Comparison of ENCODE assay signal across 14 cellular contexts in the genomic region with DNA sequence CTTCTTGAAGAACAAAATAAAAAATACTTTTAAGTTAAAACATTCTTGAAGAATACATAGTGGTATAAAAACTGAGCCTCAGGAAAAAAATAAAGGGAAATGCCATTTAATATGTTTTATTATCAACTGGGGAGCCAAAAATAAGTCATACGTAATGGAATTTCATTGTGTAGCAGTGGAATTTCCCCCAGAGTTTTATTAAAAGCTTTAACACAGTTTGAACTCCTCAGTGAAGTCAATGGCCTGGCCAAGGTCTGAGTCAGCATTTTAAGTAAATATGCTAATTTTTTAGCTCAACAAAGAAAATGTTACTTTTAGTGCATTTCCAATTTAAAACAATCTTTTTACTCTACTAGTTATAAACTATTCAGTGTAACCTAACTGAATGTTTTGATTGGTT.
A peak's percentile ranks its signal among the peaks of the same experiment; 100 is the strongest.
DNase-seq lines count a peak whose midpoint lies in the region; ATAC-seq and TF ChIP-seq lines count a peak whose summit lies in the region.
"Had no signal": no experiment of that assay in that cellular context is flagged by ENCODE, and none has a peak within 500 bp of the region (broad histone marks: within the 10 kb centered on the region; RNA-seq: fewer than 3 reads in every experiment).

No MANE protein-coding gene starts in this region.

- no peak overlapping the region for H2AK9ac ChIP-seq in IMR-90 (replicated peaks; ENCODE audit: low read depth, low read length, poor library complexity)

- no peaks in the 10 kb centered on the region for H4K20me1 ChIP-seq in IMR-90 (ENCODE audit: insufficient read depth, low read length)
- H4K20me1 ChIP-seq: BLaER1 had no signal

- no peak overlapping the region for H4K91ac ChIP-seq in IMR-90 (ENCODE audit: insufficient read depth, low read depth, low read length)

- CTCF ChIA-PET in AG04449 (lab: Yijun Ruan, JAX) (no interaction called here), IMR-90 (lab: Yijun Ruan, JAX) (no interaction called here)

- WGBS in IMR-90 (ENCODE audit: extremely low coverage in 2 of 2, insufficient read length in 1 of 2), 2 experiments, result no CpG with 5 or more reads among the region's 1 CpG

- POLR2A ChIA-PET in AG04449 (lab: Yijun Ruan, JAX) (no interaction called here), IMR-90 (lab: Charles Lee; ENCODE audit: unreplicated experiment) (no interaction called here)

- no peak overlapping the region for H3K18ac ChIP-seq in IMR-90 (ENCODE audit: low read depth, low read length)

- no peak overlapping the region for H2BK120ac ChIP-seq in IMR-90 (ENCODE audit: low read depth, low read length)

- H3K36me3 ChIP-seq in IMR-90 (ENCODE audit: control insufficient read depth, insufficient read depth, low read length) (no peaks in the 10 kb centered on the region), left lung (no peaks in the 10 kb centered on the region)
- H3K36me3 ChIP-seq: BLaER1, Peyer's patch had no signal

- no peak overlapping the region for H3K23ac ChIP-seq in IMR-90 (ENCODE audit: low read depth, low read length)

- no peaks in the 10 kb centered on the region; the same call in 1 of the 2 replicates for H3K9me1 ChIP-seq in IMR-90 (ENCODE audit: insufficient read depth, low read length)

- no peak overlapping the region for H2AK5ac ChIP-seq in IMR-90 (ENCODE audit: low read depth, low read length)

- no peak overlapping the region for H3K4me3 ChIP-seq in AG04449 (ENCODE audit: low read depth, low read length)
- H3K4me3 ChIP-seq in IMR-90 (ENCODE audit: insufficient read depth, low read depth, low read length), result no peak overlapping the region
- H3K4me3 ChIP-seq in left lung, result no peak overlapping the region
- H3K4me3 ChIP-seq: BLaER1, Peyer's patch had no signal

- intact Hi-C loops in IMR-90 (cut with micrococcal nuclease) (no loop called here), left lung (cut with DNase I) (no loop called here)

- H3K4me1 ChIP-seq in IMR-90 (ENCODE audit: control insufficient read depth, insufficient read depth, low read length), result peaks cover 5% of the 10 kb centered on the region
- H3K4me1 ChIP-seq in left lung, result no peaks in the 10 kb centered on the region
- H3K4me1 ChIP-seq: BLaER1, Peyer's patch had no signal

- no peak overlapping the region for H3K56ac ChIP-seq in IMR-90 (ENCODE audit: extremely low read depth, insufficient read depth, low read length)

- no peak for TF ChIP-seq POLR2A in IMR-90 (IDR thresholded peaks at IDR 0.05; ENCODE audit: low read depth, low read length)

- no peak for TF ChIP-seq RAD21 in IMR-90 (IDR thresholded peaks at IDR 0.05; ENCODE audit: low read length)

- H2BK15ac ChIP-seq in IMR-90 (ENCODE audit: low read depth, low read length), result no peak overlapping the region

- H2BK5ac ChIP-seq in IMR-90 (ENCODE audit: low read depth, low read length, poor library complexity, severe bottlenecking), result peak overlapping the region; percentile 52

- ATAC-seq in IMR-90 (ENCODE audit: low read depth) (peak; percentile 84), left lung (peak; percentile 54), HG03159 (IDR thresholded peaks at IDR 0.05; ENCODE audit: unreplicated experiment) (no peak)
- ATAC-seq: left lobe of liver had no signal

- in situ Hi-C loops in IMR-90 (cut with MboI; ENCODE audit: low sequenced_read_pairs), result no loop called here

- no peaks in the 10 kb centered on the region for H3K27me3 ChIP-seq in IMR-90 (ENCODE audit: control insufficient read depth, insufficient read depth, low read length)
- no peaks in the 10 kb centered on the region for H3K27me3 ChIP-seq in left lung
- H3K27me3 ChIP-seq: BLaER1, Peyer's patch had no signal

- H3K4me2 ChIP-seq in IMR-90 (ENCODE audit: low read depth, low read length), result no peak overlapping the region
- H3K4me2 ChIP-seq: BLaER1 had no signal

- dilution Hi-C loops in IMR-90 (cut with HindIII; ENCODE audit: low sequenced_read_pairs, unreplicated experiment), result no loop called here

- H4K5ac ChIP-seq in IMR-90 (ENCODE audit: low read depth, low read length), result no peak overlapping the region

- DNase-seq in AG04449 (ENCODE audit: low read depth, low spot score) (peak; percentile 71), IMR-90 (peak; percentile 93), dermis blood vessel endothelial cell (peak; percentile 88), left lung (peak in 1 of 2 donors; percentile 35), GM19240 (ENCODE audit: insufficient read length, low spot score) (no peak), SIG-M5 (lab: John Stamatoyannopoulos, UW) (no peak), DMS53 treated with DMSO at 0.1 percent for 48 hours (lab: John Stamatoyannopoulos, UW; ENCODE audit: unreplicated experiment) (no peak)
- DNase-seq: H7; NCI-H345; Peyer's patch; stimulated activated CD4-positive, alpha-beta T cell treated with anti-CD3 and anti-CD28 coated beads, Interleukin-4, amount 100 ng/mL, for 4 hours had no signal

- no peaks in the 10 kb centered on the region for H3K79me1 ChIP-seq in IMR-90 (ENCODE audit: low read depth in 1 of 2, low read length in 2 of 2)

- no peak overlapping the region for H3K9ac ChIP-seq in IMR-90 (ENCODE audit: low read depth, low read length)
- H3K9ac ChIP-seq: BLaER1 had no signal

- no TSS peak for BruUV-seq in IMR-90 (replicated peaks; lab: Mats Ljungman, UMichigan)

- no peak overlapping the region for H2AFZ ChIP-seq in IMR-90 (replicated peaks; ENCODE audit: low read length, poor library complexity)

- H3K27ac ChIP-seq in IMR-90 (ENCODE audit: insufficient read depth, low read length) (no peak overlapping the region), left lung (peak overlapping the region in 1 of 2 donors; percentile 47)
- H3K27ac ChIP-seq: BLaER1, Peyer's patch had no signal

- H3K4ac ChIP-seq in IMR-90 (ENCODE audit: low read depth, low read length), result no peak overlapping the region

- H3K9me3 ChIP-seq in IMR-90 (ENCODE audit: control insufficient read depth, insufficient read depth, low read length), result no peaks in the 10 kb centered on the region
- no peaks in the 10 kb centered on the region for H3K9me3 ChIP-seq in left lung
- H3K9me3 ChIP-seq: BLaER1, Peyer's patch had no signal

- no peak overlapping the region for H2BK20ac ChIP-seq in IMR-90 (ENCODE audit: low read depth, low read length)

- no peak for TF ChIP-seq CTCF in AG04449 (IDR thresholded peaks at IDR 0.05; ENCODE audit: insufficient read depth, low read length, missing control alignments)
- TF ChIP-seq CTCF in IMR-90 (conservative IDR thresholded peaks at IDR 0.05; ENCODE audit: low read depth, low read length), result no peak
- TF ChIP-seq CTCF in left lung (IDR thresholded peaks at IDR 0.05), result no peak

- no peak overlapping the region for H3K14ac ChIP-seq in IMR-90 (replicated peaks; ENCODE audit: low read depth, low read length)

- no peak overlapping the region for H4K8ac ChIP-seq in IMR-90 (ENCODE audit: low read depth in 2 of 2, low read length in 2 of 2)

TF ChIP-seq in IMR-90, 13 proteins besides CTCF, POLR2A, EP300 and RAD21:
- no peak for TF ChIP-seq MXI1 (IDR thresholded peaks at IDR 0.05; ENCODE audit: borderline replicate concordance, low read depth, low read length)
- TF ChIP-seq, protein P1, sequence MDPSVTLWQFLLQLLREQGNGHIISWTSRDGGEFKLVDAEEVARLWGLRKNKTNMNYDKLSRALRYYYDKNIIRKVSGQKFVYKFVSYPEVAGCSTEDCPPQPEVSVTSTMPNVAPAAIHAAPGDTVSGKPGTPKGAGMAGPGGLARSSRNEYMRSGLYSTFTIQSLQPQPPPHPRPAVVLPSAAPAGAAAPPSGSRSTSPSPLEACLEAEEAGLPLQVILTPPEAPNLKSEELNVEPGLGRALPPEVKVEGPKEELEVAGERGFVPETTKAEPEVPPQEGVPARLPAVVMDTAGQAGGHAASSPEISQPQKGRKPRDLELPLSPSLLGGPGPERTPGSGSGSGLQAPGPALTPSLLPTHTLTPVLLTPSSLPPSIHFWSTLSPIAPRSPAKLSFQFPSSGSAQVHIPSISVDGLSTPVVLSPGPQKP (IDR thresholded peaks at IDR 0.05; ENCODE audit: borderline replicate concordance, low read depth, low read length), result no peak
- peak; percentile 100 for TF ChIP-seq MAFK (IDR thresholded peaks at IDR 0.05; ENCODE audit: low read depth, low read length)
- no peak for TF ChIP-seq RFX5 (IDR thresholded peaks at IDR 0.05; ENCODE audit: low read depth, low read length)
- TF ChIP-seq MAZ (IDR thresholded peaks at IDR 0.05; ENCODE audit: borderline replicate concordance, low read depth, low read length), result no peak
- no peak for TF ChIP-seq CHD1 (IDR thresholded peaks at IDR 0.05; ENCODE audit: low read depth, low read length)
- no peak for TF ChIP-seq CEBPB (IDR thresholded peaks at IDR 0.05; ENCODE audit: low read depth, low read length)
- peak; percentile 65 for TF ChIP-seq NFE2L2 (IDR thresholded peaks at IDR 0.05; ENCODE audit: low read depth, low read length)
- TF ChIP-seq FOS (IDR thresholded peaks at IDR 0.05; ENCODE audit: low read depth, low read length), result 0 out of 2 replicates have a peak, but pooled peaks have one; percentile 39
- no peak for TF ChIP-seq SMC3 (IDR thresholded peaks at IDR 0.05; ENCODE audit: low read depth, low read length)
- TF ChIP-seq, protein P2, sequence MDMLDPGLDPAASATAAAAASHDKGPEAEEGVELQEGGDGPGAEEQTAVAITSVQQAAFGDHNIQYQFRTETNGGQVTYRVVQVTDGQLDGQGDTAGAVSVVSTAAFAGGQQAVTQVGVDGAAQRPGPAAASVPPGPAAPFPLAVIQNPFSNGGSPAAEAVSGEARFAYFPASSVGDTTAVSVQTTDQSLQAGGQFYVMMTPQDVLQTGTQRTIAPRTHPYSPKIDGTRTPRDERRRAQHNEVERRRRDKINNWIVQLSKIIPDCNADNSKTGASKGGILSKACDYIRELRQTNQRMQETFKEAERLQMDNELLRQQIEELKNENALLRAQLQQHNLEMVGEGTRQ (IDR thresholded peaks at IDR 0.05; ENCODE audit: low read depth, low read length), result no peak

Comparison
In these comparisons a context has a peak if more than half of its experiments do, and no peak if none do; other contexts are left out.
1. DNase-seq: peak in AG04449 (single experiment), IMR-90 (single experiment) and dermis blood vessel endothelial cell (single experiment); none in GM19240 (single experiment), SIG-M5 (single experiment) and DMS53 treated with DMSO at 0.1 percent for 48 hours (single experiment).